20 cellular contexts compared by ENCODE assay signal in genomic region chr6:27081931-27082330, GRCh38.
"Had no signal": no experiment of that assay in that cellular context is flagged by ENCODE, and none has a peak within 500 bp of the region (broad histone marks: within the 10 kb centered on the region; RNA-seq: fewer than 3 reads in every experiment).

No MANE protein-coding gene starts in this region.

- H3K9me3 ChIP-seq: right atrium auricular region, transverse colon had no signal

- H3K36me3 Mint-ChIP-seq: activated naive CD8-positive, alpha-beta T cell treated with anti-CD3 and anti-CD28 coated beads, Interleukin-2, amount 10 ng/mL, durations not matched to agents 7 days and 5 days; immature natural killer cell had no signal

- H3K4me3 ChIP-seq: right atrium auricular region, transverse colon had no signal

- DNase-seq: activated naive CD4-positive, alpha-beta T cell; activated naive CD8-positive, alpha-beta T cell treated with anti-CD3 and anti-CD28 coated beads, Interleukin-2, amount 10 ng/mL, durations not matched to agents 7 days and 5 days; activated T-cell treated with anti-CD3 and anti-CD28 coated beads for 4 hours; anterior cingulate cortex; brain microvascular endothelial cell; effector memory CD8-positive, alpha-beta T cell; foreskin melanocyte; immature natural killer cell; nephron progenitor cell; occipital lobe; small intestine; stimulated activated CD4-positive, alpha-beta T cell treated with anti-CD3 and anti-CD28 coated beads, Interleukin-4, amount 100 ng/mL, for 24 hours; stimulated activated CD8-positive, alpha-beta memory T cell treated with anti-CD3 and anti-CD28 coated beads, Interleukin-4, amount 100 ng/mL, for 48 hours; stimulated activated naive CD4-positive, alpha-beta T cell treated with Interleukin-2 at 50 U/mL for 16 hours; substantia nigra; transverse colon had no signal

- H3K36me3 ChIP-seq: brain microvascular endothelial cell, right atrium auricular region, transverse colon had no signal

- H3K4me1 ChIP-seq: right atrium auricular region had no signal

- H3K27ac Mint-ChIP-seq: activated naive CD8-positive, alpha-beta T cell treated with anti-CD3 and anti-CD28 coated beads, Interleukin-2, amount 10 ng/mL, durations not matched to agents 7 days and 5 days; dendritic cell treated with granulocyte-macrophage colony-stimulating factor and Interleukin-4, amounts not matched to agents 40 ng/mL and 50 ng/mL, for 4 days; effector memory CD8-positive, alpha-beta T cell; immature natural killer cell; nephron progenitor cell; progenitor cell of endocrine pancreas had no signal

- H3K27ac ChIP-seq: brain microvascular endothelial cell, epithelial cell of prostate, right atrium auricular region, transverse colon had no signal

- H3K4me3 Mint-ChIP-seq: activated naive CD8-positive, alpha-beta T cell treated with anti-CD3 and anti-CD28 coated beads, Interleukin-2, amount 10 ng/mL, durations not matched to agents 7 days and 5 days; dendritic cell treated with granulocyte-macrophage colony-stimulating factor and Interleukin-4, amounts not matched to agents 40 ng/mL and 50 ng/mL, for 4 days; effector memory CD8-positive, alpha-beta T cell; immature natural killer cell; nephron progenitor cell had no signal

- H3K9me3 Mint-ChIP-seq: activated naive CD8-positive, alpha-beta T cell treated with anti-CD3 and anti-CD28 coated beads, Interleukin-2, amount 10 ng/mL, durations not matched to agents 7 days and 5 days; dendritic cell treated with granulocyte-macrophage colony-stimulating factor and Interleukin-4, amounts not matched to agents 40 ng/mL and 50 ng/mL, for 4 days; effector memory CD8-positive, alpha-beta T cell; immature natural killer cell; nephron progenitor cell had no signal

- H3K27me3 ChIP-seq: right atrium auricular region had no signal
